ENCODE assay signal across 1 cellular context in the genomic region with DNA sequence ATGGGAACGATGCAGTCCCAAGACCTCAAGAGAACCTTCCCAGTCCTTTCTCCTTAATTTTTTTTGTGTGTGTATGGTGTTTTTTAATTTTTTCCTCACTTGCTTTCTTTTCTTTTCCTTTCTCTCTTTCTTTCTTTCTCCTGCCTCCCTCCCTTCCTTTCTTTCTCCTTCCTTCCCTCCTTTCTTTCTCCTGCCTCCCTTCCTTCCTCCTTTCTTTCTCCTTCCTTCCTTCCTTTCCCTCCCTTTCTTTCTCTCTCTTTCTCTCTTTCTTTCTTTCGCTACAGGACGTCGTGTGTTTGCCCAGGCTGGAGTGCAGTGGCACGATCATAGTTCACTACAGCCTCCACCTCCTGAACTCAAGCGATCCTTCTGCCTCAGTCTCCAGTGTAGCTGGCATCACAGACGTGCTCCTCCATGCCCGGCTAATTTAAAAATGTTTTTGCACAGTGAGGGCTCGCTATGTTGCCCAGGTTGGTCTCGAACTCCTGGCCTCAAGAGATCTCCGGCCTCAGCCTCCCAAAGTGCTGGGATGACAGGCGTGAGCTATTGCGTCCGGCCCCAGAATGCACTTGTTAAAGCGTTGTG.
TF ChIP-seq lines count a peak whose summit lies in the region.

No MANE protein-coding gene starts in this region.

TF ChIP-seq in GM12878, 131 proteins besides CTCF, POLR2A, EP300 and RAD21:
- TF ChIP-seq ZBED1 (IDR thresholded peaks at IDR 0.05; ENCODE audit: borderline replicate concordance) (no peak), KAT2A (conservative IDR thresholded peaks at IDR 0.05; ENCODE audit: control insufficient read depth, low read depth, low read length) (no peak), NBN (IDR thresholded peaks at IDR 0.05) (0 out of 2 replicates have a peak, but pooled peaks have one; percentile 32), CREM (IDR thresholded peaks at IDR 0.05; ENCODE audit: low read depth) (no peak), RB1 (IDR thresholded peaks at IDR 0.05; ENCODE audit: borderline replicate concordance) (no peak), KLF5 (IDR thresholded peaks at IDR 0.05; ENCODE audit: partially characterized antibody) (no peak), CHD2 (IDR thresholded peaks at IDR 0.05; ENCODE audit: borderline replicate concordance, low read depth, low read length) (0 out of 2 replicates have a peak, but pooled peaks have one; percentile 5), TBL1XR1 (IDR thresholded peaks at IDR 0.05; ENCODE audit: low read depth, low read length) (no peak)
- TF ChIP-seq, protein P1, sequence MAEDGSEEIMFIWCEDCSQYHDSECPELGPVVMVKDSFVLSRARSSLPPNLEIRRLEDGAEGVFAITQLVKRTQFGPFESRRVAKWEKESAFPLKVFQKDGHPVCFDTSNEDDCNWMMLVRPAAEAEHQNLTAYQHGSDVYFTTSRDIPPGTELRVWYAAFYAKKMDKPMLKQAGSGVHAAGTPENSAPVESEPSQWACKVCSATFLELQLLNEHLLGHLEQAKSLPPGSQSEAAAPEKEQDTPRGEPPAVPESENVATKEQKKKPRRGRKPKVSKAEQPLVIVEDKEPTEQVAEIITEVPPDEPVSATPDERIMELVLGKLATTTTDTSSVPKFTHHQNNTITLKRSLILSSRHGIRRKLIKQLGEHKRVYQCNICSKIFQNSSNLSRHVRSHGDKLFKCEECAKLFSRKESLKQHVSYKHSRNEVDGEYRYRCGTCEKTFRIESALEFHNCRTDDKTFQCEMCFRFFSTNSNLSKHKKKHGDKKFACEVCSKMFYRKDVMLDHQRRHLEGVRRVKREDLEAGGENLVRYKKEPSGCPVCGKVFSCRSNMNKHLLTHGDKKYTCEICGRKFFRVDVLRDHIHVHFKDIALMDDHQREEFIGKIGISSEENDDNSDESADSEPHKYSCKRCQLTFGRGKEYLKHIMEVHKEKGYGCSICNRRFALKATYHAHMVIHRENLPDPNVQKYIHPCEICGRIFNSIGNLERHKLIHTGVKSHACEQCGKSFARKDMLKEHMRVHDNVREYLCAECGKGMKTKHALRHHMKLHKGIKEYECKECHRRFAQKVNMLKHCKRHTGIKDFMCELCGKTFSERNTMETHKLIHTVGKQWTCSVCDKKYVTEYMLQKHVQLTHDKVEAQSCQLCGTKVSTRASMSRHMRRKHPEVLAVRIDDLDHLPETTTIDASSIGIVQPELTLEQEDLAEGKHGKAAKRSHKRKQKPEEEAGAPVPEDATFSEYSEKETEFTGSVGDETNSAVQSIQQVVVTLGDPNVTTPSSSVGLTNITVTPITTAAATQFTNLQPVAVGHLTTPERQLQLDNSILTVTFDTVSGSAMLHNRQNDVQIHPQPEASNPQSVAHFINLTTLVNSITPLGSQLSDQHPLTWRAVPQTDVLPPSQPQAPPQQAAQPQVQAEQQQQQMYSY (CRISPR knock-in tag; IDR thresholded peaks at IDR 0.05) = no peak
- TF ChIP-seq, protein P2, sequence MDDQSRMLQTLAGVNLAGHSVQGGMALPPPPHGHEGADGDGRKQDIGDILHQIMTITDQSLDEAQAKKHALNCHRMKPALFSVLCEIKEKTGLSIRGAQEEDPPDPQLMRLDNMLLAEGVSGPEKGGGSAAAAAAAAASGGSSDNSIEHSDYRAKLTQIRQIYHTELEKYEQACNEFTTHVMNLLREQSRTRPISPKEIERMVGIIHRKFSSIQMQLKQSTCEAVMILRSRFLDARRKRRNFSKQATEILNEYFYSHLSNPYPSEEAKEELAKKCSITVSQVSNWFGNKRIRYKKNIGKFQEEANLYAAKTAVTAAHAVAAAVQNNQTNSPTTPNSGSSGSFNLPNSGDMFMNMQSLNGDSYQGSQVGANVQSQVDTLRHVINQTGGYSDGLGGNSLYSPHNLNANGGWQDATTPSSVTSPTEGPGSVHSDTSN (IDR thresholded peaks at IDR 0.05; ENCODE audit: insufficient replicate concordance, low read depth, low read length) = no peak
- TF ChIP-seq, protein P3, sequence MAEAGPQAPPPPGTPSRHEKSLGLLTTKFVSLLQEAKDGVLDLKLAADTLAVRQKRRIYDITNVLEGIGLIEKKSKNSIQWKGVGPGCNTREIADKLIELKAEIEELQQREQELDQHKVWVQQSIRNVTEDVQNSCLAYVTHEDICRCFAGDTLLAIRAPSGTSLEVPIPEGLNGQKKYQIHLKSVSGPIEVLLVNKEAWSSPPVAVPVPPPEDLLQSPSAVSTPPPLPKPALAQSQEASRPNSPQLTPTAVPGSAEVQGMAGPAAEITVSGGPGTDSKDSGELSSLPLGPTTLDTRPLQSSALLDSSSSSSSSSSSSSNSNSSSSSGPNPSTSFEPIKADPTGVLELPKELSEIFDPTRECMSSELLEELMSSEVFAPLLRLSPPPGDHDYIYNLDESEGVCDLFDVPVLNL (IDR thresholded peaks at IDR 0.05; ENCODE audit: low read depth, low read length) = no peak
- TF ChIP-seq, protein P4, sequence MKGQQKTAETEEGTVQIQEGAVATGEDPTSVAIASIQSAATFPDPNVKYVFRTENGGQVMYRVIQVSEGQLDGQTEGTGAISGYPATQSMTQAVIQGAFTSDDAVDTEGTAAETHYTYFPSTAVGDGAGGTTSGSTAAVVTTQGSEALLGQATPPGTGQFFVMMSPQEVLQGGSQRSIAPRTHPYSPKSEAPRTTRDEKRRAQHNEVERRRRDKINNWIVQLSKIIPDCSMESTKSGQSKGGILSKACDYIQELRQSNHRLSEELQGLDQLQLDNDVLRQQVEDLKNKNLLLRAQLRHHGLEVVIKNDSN (IDR thresholded peaks at IDR 0.05; ENCODE audit: borderline replicate concordance, extremely low read length, insufficient read depth, low read depth, low read length) = no peak
